In genomic region chrX:1447969-1448792, GRCh38 we compare ENCODE assay signal across 1 cellular context.
TF ChIP-seq lines count a peak whose summit lies in the region.

No MANE protein-coding gene starts in this region.

TF ChIP-seq in K562, 482 proteins besides CTCF, POLR2A, EP300 and RAD21:
- 0 out of 2 replicates have a peak, but pooled peaks have one; percentile 32 for TF ChIP-seq MAX (CRISPR knock-in tag; IDR thresholded peaks at IDR 0.05)
- peak; percentile 41; the same call in 1 of the 2 replicates for TF ChIP-seq ZNF143 (CRISPR knock-in tag; IDR thresholded peaks at IDR 0.05)
- TF ChIP-seq EHMT2 (IDR thresholded peaks at IDR 0.05): peak; percentile 88
- TF ChIP-seq CSDE1 (IDR thresholded peaks at IDR 0.05): peak in 1 of 2 experiments; percentile 84; a peak in 1 of 4 replicates
- TF ChIP-seq, protein P1, sequence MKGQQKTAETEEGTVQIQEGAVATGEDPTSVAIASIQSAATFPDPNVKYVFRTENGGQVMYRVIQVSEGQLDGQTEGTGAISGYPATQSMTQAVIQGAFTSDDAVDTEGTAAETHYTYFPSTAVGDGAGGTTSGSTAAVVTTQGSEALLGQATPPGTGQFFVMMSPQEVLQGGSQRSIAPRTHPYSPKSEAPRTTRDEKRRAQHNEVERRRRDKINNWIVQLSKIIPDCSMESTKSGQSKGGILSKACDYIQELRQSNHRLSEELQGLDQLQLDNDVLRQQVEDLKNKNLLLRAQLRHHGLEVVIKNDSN (CRISPR knock-in tag; IDR thresholded peaks at IDR 0.05): 0 out of 2 replicates have a peak, but pooled peaks have one; percentile 25
- TF ChIP-seq YY1 (IDR thresholded peaks at IDR 0.05; ENCODE audit: borderline replicate concordance in 1 of 3, control insufficient read depth in 1 of 3, extremely low read depth in 1 of 3, insufficient read depth in 3 of 3, insufficient read length in 1 of 3, insufficient replicate concordance in 2 of 3, low read depth in 1 of 3, low read length in 2 of 3): peak; percentile 38 to 55 (median 43)
TF ChIP-seq in K562: peak in this region for 6; not testable (repeated sequence) for 476.
